Comparison of ENCODE assay signal across 9 cellular contexts in the genomic region with DNA sequence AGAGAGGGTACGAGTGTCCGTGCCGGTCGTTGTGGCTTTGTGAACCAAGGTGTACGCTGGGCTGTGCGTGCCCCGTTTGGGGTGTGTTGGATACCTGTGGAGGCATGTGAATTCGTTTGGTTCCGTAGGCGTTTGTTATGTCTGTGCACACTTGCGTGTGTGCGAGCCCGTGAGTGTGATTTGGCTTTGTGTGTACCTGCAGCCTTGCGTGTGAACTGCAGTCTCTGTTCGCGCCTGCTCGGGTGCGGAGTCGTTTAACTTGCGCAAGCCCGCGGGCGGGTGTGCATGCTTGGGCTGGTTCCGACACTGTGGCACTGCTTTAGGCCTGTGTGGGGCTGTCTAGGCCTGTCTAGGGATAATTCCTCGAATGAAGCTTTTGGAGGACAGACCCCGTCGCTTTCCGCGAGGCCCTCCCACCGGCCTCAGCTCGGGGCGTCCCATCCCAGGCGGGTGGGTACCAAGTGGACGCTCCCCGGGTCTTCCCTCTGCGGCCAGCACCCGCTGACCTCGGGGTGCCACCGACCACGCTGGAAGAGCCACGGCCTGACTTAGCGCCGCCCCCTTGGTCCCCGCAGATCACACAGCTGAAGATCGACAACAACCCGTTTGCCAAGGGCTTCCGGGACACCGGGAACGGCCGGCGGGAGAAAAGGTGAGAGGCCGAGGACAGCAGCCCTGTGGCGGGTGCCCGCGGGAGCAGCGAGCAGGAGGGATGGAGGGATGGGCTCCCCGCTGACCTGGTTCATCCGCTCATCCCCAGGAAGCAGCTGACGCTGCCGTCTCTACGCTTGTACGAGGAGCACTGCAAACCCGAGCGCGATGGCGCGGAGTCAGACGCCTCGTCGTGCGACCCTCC. TPM values are rescaled to one million over a fixed set of nuclear protein-coding genes. Genes with fewer than 3 reads are reported as not detected.
DNase-seq lines count a peak whose midpoint lies in the region; TF ChIP-seq lines count a peak whose summit lies in the region.
"Had no signal": no experiment of that assay in that cellular context is flagged by ENCODE, and none has a peak within 500 bp of the region (broad histone marks: within the 10 kb centered on the region; RNA-seq: fewer than 3 reads in every experiment).

No MANE protein-coding gene starts in this region.

- POLR2A ChIA-PET in activated CD4-positive, alpha-beta memory T cell treated with anti-CD3 and anti-CD28 coated beads, Interleukin-2, amount 10 ng/mL, durations not matched to agents 7 days and 5 days (lab: Charles Lee): interaction anchor here (1.3 kb wide), 1 partner anchor 9 kb away, joined by 3 read pairs; no protein-coding TSS in a partner anchor
- POLR2A ChIA-PET in OCI-LY7 (lab: Charles Lee): interaction anchor here (0.6 kb wide), 1 partner anchor 918 kb away, joined by 3 read pairs; no protein-coding TSS in a partner anchor

- H3K4me1 ChIP-seq in spleen (peaks cover 41 to 92% (median 76%) of the 10 kb centered on the region in 6 donors), OCI-LY7 (ENCODE audit: insufficient read depth, low read length, poor library complexity, severe bottlenecking) (peaks cover under 1% of the 10 kb centered on the region)

- no peak overlapping the region for H2AFZ ChIP-seq in OCI-LY7 (ENCODE audit: low read length)

- H3K27ac Mint-ChIP-seq in activated CD4-positive, alpha-beta memory T cell treated with anti-CD3 and anti-CD28 coated beads, Interleukin-2, amount 10 ng/mL, durations not matched to agents 7 days and 5 days: no peak overlapping the region

- no peaks in the 10 kb centered on the region for H3K9me3 ChIP-seq in spleen
- no peaks in the 10 kb centered on the region for H3K9me3 ChIP-seq in OCI-LY7 (ENCODE audit: low read length)
- H3K9me3 ChIP-seq: A549 had no signal

- H3K79me2 ChIP-seq in OCI-LY7 (ENCODE audit: insufficient read depth, low read depth, low read length): no peaks in the 10 kb centered on the region

- 11 to 23% (median 14%) methylated on average over 26 to 71 of the region's 71 CpGs for WGBS in spleen, 5 donors

- no peak for TF ChIP-seq CTCF in spleen (IDR thresholded peaks at IDR 0.05 in 8 of 11, conservative IDR thresholded peaks at IDR 0.05 in 3 of 11)
- TF ChIP-seq CTCF in OCI-LY7 (conservative IDR thresholded peaks at IDR 0.05; ENCODE audit: low read length): no peak

- DNase-seq in NCI-H1105 treated with DMSO at 0.1 percent for 48 hours (lab: John Stamatoyannopoulos, UW): peak; percentile 13
- DNase-seq in NCI-H1105 (lab: John Stamatoyannopoulos, UW): no peak
- no peak for DNase-seq in activated CD4-positive, alpha-beta memory T cell treated with anti-CD3 and anti-CD28 coated beads, Interleukin-2, amount 10 ng/mL, durations not matched to agents 7 days and 5 days
- peak; percentile 63 for DNase-seq in hepatic stellate cell (ENCODE audit: low spot score)
- DNase-seq in spleen: peak; percentile 68
- no peak for DNase-seq in ureter (ENCODE audit: low spot score)
- DNase-seq in OCI-LY7 (ENCODE audit: low spot score): no peak
- DNase-seq in stimulated activated naive CD4-positive, alpha-beta T cell treated with Interleukin-2 at 50 U/mL for 16 hours (lab: John Stamatoyannopoulos, UW): no peak

- no peaks in the 10 kb centered on the region for H4K20me1 ChIP-seq in OCI-LY7 (ENCODE audit: insufficient read depth, low read length)

- intact Hi-C loops in spleen (cut with DNase I; ENCODE audit: low total_unique reads) (no loop called here), OCI-LY7 (cut with micrococcal nuclease; ENCODE audit: unreplicated experiment) (no loop called here)

- CTCF ChIA-PET in activated CD4-positive, alpha-beta memory T cell treated with anti-CD3 and anti-CD28 coated beads, Interleukin-2, amount 10 ng/mL, durations not matched to agents 7 days and 5 days (lab: Charles Lee): no interaction called here
- CTCF ChIA-PET in OCI-LY7 (lab: Charles Lee; ENCODE audit: unreplicated experiment): no interaction called here

- no TSS peak for BruUV-seq in OCI-LY7 (replicated peaks; lab: Mats Ljungman, UMichigan)

- peak overlapping the region in 5 of 8 donors; percentile 8 to 84 (median 47) for H3K27ac ChIP-seq in spleen
- no peak overlapping the region for H3K27ac ChIP-seq in OCI-LY7 (ENCODE audit: low read depth, low read length, poor library complexity, severe bottlenecking)
- H3K27ac ChIP-seq: A549 had no signal

- peak overlapping the region; percentile 17 for H3K4me3 Mint-ChIP-seq in activated CD4-positive, alpha-beta memory T cell treated with anti-CD3 and anti-CD28 coated beads, Interleukin-2, amount 10 ng/mL, durations not matched to agents 7 days and 5 days

- H3K36me3 ChIP-seq in spleen: peaks cover 0 to 38% (median 0%) of the 10 kb centered on the region in 6 donors
- no peaks in the 10 kb centered on the region for H3K36me3 ChIP-seq in OCI-LY7 (ENCODE audit: insufficient read depth, low read length)

- H3K9me3 Mint-ChIP-seq in activated CD4-positive, alpha-beta memory T cell treated with anti-CD3 and anti-CD28 coated beads, Interleukin-2, amount 10 ng/mL, durations not matched to agents 7 days and 5 days: no peaks in the 10 kb centered on the region

- H3K27me3 ChIP-seq in spleen (replicated peaks in 1 of 7): peaks cover 26 to 100% (median 96%) of the 10 kb centered on the region in 7 donors

- TF ChIP-seq POLR2A in spleen (IDR thresholded peaks at IDR 0.05): no peak

- H3K36me3 Mint-ChIP-seq in activated CD4-positive, alpha-beta memory T cell treated with anti-CD3 and anti-CD28 coated beads, Interleukin-2, amount 10 ng/mL, durations not matched to agents 7 days and 5 days (ENCODE audit: low read depth): no peaks in the 10 kb centered on the region

- H3K9me2 ChIP-seq in OCI-LY7 (ENCODE audit: insufficient read depth, low read length): no peaks in the 10 kb centered on the region

- peaks cover 74% of the 10 kb centered on the region for H3K27me3 Mint-ChIP-seq in activated CD4-positive, alpha-beta memory T cell treated with anti-CD3 and anti-CD28 coated beads, Interleukin-2, amount 10 ng/mL, durations not matched to agents 7 days and 5 days

- no peak overlapping the region for H3K4me2 ChIP-seq in OCI-LY7 (ENCODE audit: low read length)
- H3K4me2 ChIP-seq: A549 had no signal

- H3K4me3 ChIP-seq in spleen (peak overlapping the region; percentile 9 to 69 (median 38)), OCI-LY7 (ENCODE audit: low read depth, low read length, poor library complexity, severe bottlenecking) (no peak overlapping the region)
- H3K4me3 ChIP-seq: A549 had no signal

- H3K4me1 Mint-ChIP-seq in activated CD4-positive, alpha-beta memory T cell treated with anti-CD3 and anti-CD28 coated beads, Interleukin-2, amount 10 ng/mL, durations not matched to agents 7 days and 5 days: peaks cover 32% of the 10 kb centered on the region

RNA-seq across cellular contexts. Expression of gene TBX2, which starts 4.4 kb away (rescaled TPM):
- not detected for total RNA-seq in activated CD4-positive, alpha-beta memory T cell treated with anti-CD3 and anti-CD28 coated beads, Interleukin-2, amount 10 ng/mL, durations not matched to agents 7 days and 5 days
- 10 to 100 TPM; 10.1 to 57.6 (median 32.8) TPM for total RNA-seq in spleen
- polyA plus RNA-seq in spleen: 10 to 100 TPM in 2 of 3 donors, 1 to 10 TPM in 1; 6.4 to 21.0 (median 10.9) TPM
- total RNA-seq in ureter: 266 TPM
- not detected in 2 replicates for total RNA-seq in OCI-LY7 (2014; rRNA removed; shearing (Covaris generic))
- total RNA-seq in OCI-LY7 (2022): not detected in 2 replicates

RNA-seq across cellular contexts. Expression of gene TBX4, which starts 48.1 kb away (rescaled TPM):
- not detected for total RNA-seq in activated CD4-positive, alpha-beta memory T cell treated with anti-CD3 and anti-CD28 coated beads, Interleukin-2, amount 10 ng/mL, durations not matched to agents 7 days and 5 days
- total RNA-seq in spleen (not detected), ureter (not detected), OCI-LY7 (2022) (not detected in 2 replicates)
- polyA plus RNA-seq in spleen: not detected
- not detected in 2 replicates for total RNA-seq in OCI-LY7 (2014; rRNA removed; shearing (Covaris generic))

Comparison
In these comparisons a context has a peak if more than half of its experiments do, and no peak if none do; other contexts are left out.
1. DNase-seq: peak in NCI-H1105 treated with DMSO at 0.1 percent for 48 hours (single experiment), hepatic stellate cell (single experiment) and spleen (single experiment); none in NCI-H1105 (single experiment), activated CD4-positive, alpha-beta memory T cell treated with anti-CD3 and anti-CD28 coated beads, Interleukin-2, amount 10 ng/mL, durations not matched to agents 7 days and 5 days (single experiment), ureter (single experiment), OCI-LY7 (single experiment) and stimulated activated naive CD4-positive, alpha-beta T cell treated with Interleukin-2 at 50 U/mL for 16 hours (single experiment).
2. RNA of gene TBX2, which starts 4.4 kb away (total RNA-seq): 266 TPM in ureter (single experiment) and 10.1 to 57.6 TPM in spleen; not detected in activated CD4-positive, alpha-beta memory T cell treated with anti-CD3 and anti-CD28 coated beads, Interleukin-2, amount 10 ng/mL, durations not matched to agents 7 days and 5 days and not detected in OCI-LY7; every median in the first group is over 10 times any median in the second.